ENCODE assay signal across 8 cellular contexts in the genomic region with DNA sequence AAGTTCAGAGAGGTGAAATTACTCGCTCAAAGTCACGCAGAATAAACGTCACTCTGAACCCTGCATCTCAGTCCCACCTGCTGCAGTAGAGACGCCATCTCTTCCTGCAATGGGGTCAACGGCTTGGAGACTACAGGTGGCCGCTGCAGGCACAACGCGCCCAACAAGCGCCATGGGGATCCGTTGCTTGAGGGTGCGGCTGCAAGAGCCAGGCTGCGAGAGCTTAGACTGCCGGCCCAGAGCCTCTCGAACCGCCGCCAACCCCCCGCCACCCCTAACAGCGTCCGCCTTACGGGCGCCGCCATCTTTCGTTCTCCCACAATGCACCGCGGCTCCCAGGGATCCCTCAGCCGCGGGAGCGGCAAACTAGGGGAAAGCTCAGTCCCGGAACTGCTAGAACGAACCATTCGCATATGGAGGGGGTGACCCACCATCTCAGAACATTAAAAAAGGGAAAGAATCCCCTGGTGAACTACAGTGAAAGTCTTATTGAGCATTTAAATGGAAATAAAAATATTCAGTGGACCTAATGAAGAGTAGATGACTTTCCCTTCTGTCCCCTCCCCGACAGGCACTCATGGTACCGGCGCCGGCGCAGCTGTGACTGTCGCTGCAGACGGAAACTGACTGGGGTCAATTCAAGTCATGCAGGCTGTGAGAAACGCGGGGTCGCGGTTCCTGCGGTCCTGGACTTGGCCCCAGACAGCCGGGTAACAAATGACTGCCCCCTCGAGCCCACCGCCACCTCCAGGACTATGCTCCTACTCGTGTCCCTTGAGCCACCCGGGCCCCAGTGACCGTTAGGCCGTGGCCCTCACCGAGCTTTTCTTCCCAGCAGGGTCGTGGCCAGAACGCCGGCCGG. TPM values are rescaled to one million over a fixed set of nuclear protein-coding genes. Genes with fewer than 3 reads are reported as not detected.
DNase-seq lines count a peak whose midpoint lies in the region; ATAC-seq lines count a peak whose summit lies in the region.

A gene (minus strand): TSS at position 316 of the 862 bp plus-strand sequence. CDS start 11 bp downstream, at position 305.
A gene (plus strand): TSS at position 636 of the 862 bp plus-strand sequence. CDS start 10 bp downstream, at position 646.

- peak within 1 kb of the TSS; percentile 81 to 93 (median 87) for H3K4me3 ChIP-seq in BLaER1 treated with 17β-estradiol and CSF1 and Interleukin-3, amounts not matched to agents 10 nM and 100 nM

- CTCF ChIA-PET in activated CD4-positive, alpha-beta T cell treated with anti-CD3 and anti-CD28 coated beads, Interleukin-2, amount 10 ng/mL, durations not matched to agents 7 days and 5 days (lab: Charles Lee) = interaction anchor here (1.2 to 2.5 kb wide), 4 partner anchors 10 to 32 kb away, joined by 3 to 8 read pairs (median 4); no protein-coding TSS in a partner anchor

- H3K4me1 Mint-ChIP-seq in activated CD4-positive, alpha-beta T cell treated with anti-CD3 and anti-CD28 coated beads, Interleukin-2, amount 10 ng/mL, durations not matched to agents 7 days and 5 days = peaks cover 30% of the 10 kb centered on the region

- H3K9me3 Mint-ChIP-seq in activated CD4-positive, alpha-beta T cell treated with anti-CD3 and anti-CD28 coated beads, Interleukin-2, amount 10 ng/mL, durations not matched to agents 7 days and 5 days = no peaks in the 10 kb centered on the region

- ATAC-seq in GM19328 (IDR thresholded peaks at IDR 0.05; ENCODE audit: unreplicated experiment) = peak; percentile 85
- ATAC-seq in HG03469 (IDR thresholded peaks at IDR 0.05; ENCODE audit: unreplicated experiment) = peak; percentile 70

- peaks cover 41 to 73% (median 64%) of the 10 kb centered on the region in 11 experiments for H3K36me3 ChIP-seq in BLaER1 treated with 17β-estradiol and CSF1 and Interleukin-3, amounts not matched to agents 10 nM and 100 nM

- peaks cover 31% of the 10 kb centered on the region for H3K36me3 Mint-ChIP-seq in activated CD4-positive, alpha-beta T cell treated with anti-CD3 and anti-CD28 coated beads, Interleukin-2, amount 10 ng/mL, durations not matched to agents 7 days and 5 days (ENCODE audit: low read depth)

- no peaks in the 10 kb centered on the region for H3K27me3 Mint-ChIP-seq in activated CD4-positive, alpha-beta T cell treated with anti-CD3 and anti-CD28 coated beads, Interleukin-2, amount 10 ng/mL, durations not matched to agents 7 days and 5 days

- H3K4me3 Mint-ChIP-seq in activated CD4-positive, alpha-beta T cell treated with anti-CD3 and anti-CD28 coated beads, Interleukin-2, amount 10 ng/mL, durations not matched to agents 7 days and 5 days = peak within 1 kb of the TSS; percentile 90

- H3K27ac ChIP-seq in BLaER1 treated with 17β-estradiol and CSF1 and Interleukin-3, amounts not matched to agents 10 nM and 100 nM = peak within 1 kb of the TSS; percentile 94 to 99 (median 98)

- H3K4me1 ChIP-seq in BLaER1 treated with 17β-estradiol and CSF1 and Interleukin-3, amounts not matched to agents 10 nM and 100 nM = peaks cover 23 to 50% (median 40%) of the 10 kb centered on the region in 10 experiments

- peaks cover 0 to 18% (median 5%) of the 10 kb centered on the region in 11 experiments; a peak in 5 of 22 replicates for H4K20me1 ChIP-seq in BLaER1 treated with 17β-estradiol and CSF1 and Interleukin-3, amounts not matched to agents 10 nM and 100 nM

- no peaks in the 10 kb centered on the region for H3K27me3 ChIP-seq in BLaER1 treated with 17β-estradiol and CSF1 and Interleukin-3, amounts not matched to agents 10 nM and 100 nM

- H3K27ac Mint-ChIP-seq in activated CD4-positive, alpha-beta T cell treated with anti-CD3 and anti-CD28 coated beads, Interleukin-2, amount 10 ng/mL, durations not matched to agents 7 days and 5 days = peak within 1 kb of the TSS; percentile 99

- peak; percentile 87 to 93 for DNase-seq in NCI-H526 (lab: John Stamatoyannopoulos, UW)
- peak; percentile 92 for DNase-seq in activated CD4-positive, alpha-beta T cell treated with anti-CD3 and anti-CD28 coated beads, Interleukin-2, amount 10 ng/mL, durations not matched to agents 7 days and 5 days
- DNase-seq in cortex of kidney (lab: John Stamatoyannopoulos, UW) = peak; percentile 19
- DNase-seq in left kidney (ENCODE audit: low read depth, low spot score) = peak; percentile 97
- DNase-seq in stimulated activated CD4-positive, alpha-beta T cell treated with anti-CD3 and anti-CD28 coated beads, Interleukin-2, amount 100 ng/mL, for 24 hours = peak; percentile 92 to 94

- H3K9ac ChIP-seq in BLaER1 treated with 17β-estradiol and CSF1 and Interleukin-3, amounts not matched to agents 10 nM and 100 nM = peak within 1 kb of the TSS; percentile 89 to 99 (median 95)

- POLR2A ChIA-PET in activated CD4-positive, alpha-beta T cell treated with anti-CD3 and anti-CD28 coated beads, Interleukin-2, amount 10 ng/mL, durations not matched to agents 7 days and 5 days (lab: Charles Lee) = interaction anchor here (0.7 kb wide), 1 partner anchor 247 kb away, joined by 6 read pairs; no protein-coding TSS in a partner anchor

- H3K9me3 ChIP-seq in BLaER1 treated with 17β-estradiol and CSF1 and Interleukin-3, amounts not matched to agents 10 nM and 100 nM (replicated peaks in 1 of 11) = no peaks in the 10 kb centered on the region

- H3K4me2 ChIP-seq in BLaER1 treated with 17β-estradiol and CSF1 and Interleukin-3, amounts not matched to agents 10 nM and 100 nM = peak within 1 kb of the TSS; percentile 84 to 98 (median 93)

RNA-seq across cellular contexts. Expression of the first gene that starts in this region (rescaled TPM):
- total RNA-seq in activated CD4-positive, alpha-beta T cell treated with anti-CD3 and anti-CD28 coated beads, Interleukin-2, amount 10 ng/mL, durations not matched to agents 7 days and 5 days = 10 to 100 TPM; 25.9 to 26.0 TPM

RNA-seq across cellular contexts. Expression of the second gene that starts in this region (rescaled TPM):
- 10 to 100 TPM; 53.3 to 57.9 TPM for total RNA-seq in activated CD4-positive, alpha-beta T cell treated with anti-CD3 and anti-CD28 coated beads, Interleukin-2, amount 10 ng/mL, durations not matched to agents 7 days and 5 days

Comparison
In these comparisons a context has a peak if more than half of its experiments do, and no peak if none do; other contexts are left out.
1. Peak in every context shown above with its lines: DNase-seq, ATAC-seq, H3K4me3 ChIP-seq and H3K27ac ChIP-seq.
2. DNase-seq: peak in every context shown above with its lines; median percentile 97 in left kidney; 93 in stimulated activated CD4-positive, alpha-beta T cell treated with anti-CD3 and anti-CD28 coated beads, Interleukin-2, amount 100 ng/mL, for 24 hours; 92 in activated CD4-positive, alpha-beta T cell treated with anti-CD3 and anti-CD28 coated beads, Interleukin-2, amount 10 ng/mL, durations not matched to agents 7 days and 5 days; 90 in NCI-H526; 19 in cortex of kidney.